ENCODE assay signal across 19 cellular contexts in the genomic region with DNA sequence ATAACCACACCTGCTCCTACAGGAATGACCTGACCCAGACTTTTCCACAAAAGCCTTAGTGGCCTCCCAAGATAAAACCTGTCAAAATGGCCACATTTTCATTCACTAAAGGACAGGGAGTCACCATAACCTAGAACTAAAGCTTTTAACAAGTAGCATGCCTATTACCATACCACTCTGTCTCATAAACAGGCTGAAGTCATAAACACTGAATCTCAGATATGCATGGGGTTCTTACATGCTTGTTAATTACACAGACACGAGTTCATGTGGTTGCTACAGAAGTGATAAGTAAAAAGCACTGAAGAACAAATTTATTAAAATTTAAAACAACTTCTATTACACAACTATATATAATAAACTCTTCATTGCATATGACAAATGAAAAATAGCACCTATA. TPM values are rescaled to one million over a fixed set of nuclear protein-coding genes. Genes with fewer than 3 reads are reported as not detected.
DNase-seq lines count a peak whose midpoint lies in the region; ATAC-seq and TF ChIP-seq lines count a peak whose summit lies in the region.
"Had no signal": no experiment of that assay in that cellular context is flagged by ENCODE, and none has a peak within 500 bp of the region (broad histone marks: within the 10 kb centered on the region; RNA-seq: fewer than 3 reads in every experiment).

No MANE protein-coding gene starts in this region.

- H3K4me1 ChIP-seq in right atrium auricular region: peaks cover 0 to 65% of the 10 kb centered on the region in 2 donors
- H3K4me1 ChIP-seq in right cardiac atrium (ENCODE audit: control insufficient read depth, insufficient read depth, low read length): peaks cover 24% of the 10 kb centered on the region

- H3K36me3 ChIP-seq in right atrium auricular region (no peaks in the 10 kb centered on the region), H7 (replicated peaks; ENCODE audit: control insufficient read depth, insufficient read depth, low read length) (no peaks in the 10 kb centered on the region)
- H3K36me3 ChIP-seq: thoracic aorta had no signal

- intact Hi-C loops in Right ventricle myocardium superior (cut with DNase I): no loop called here
- intact Hi-C loops in right cardiac atrium (cut with DNase I): no loop called here

- TF ChIP-seq CTCF in right atrium auricular region (IDR thresholded peaks at IDR 0.05): no peak
- TF ChIP-seq CTCF in progenitor cell of endocrine pancreas (IDR thresholded peaks at IDR 0.05; ENCODE audit: unreplicated experiment): no peak

- in situ Hi-C loops in KBM-7 (cut with MboI; ENCODE audit: low pct_unique_long_range_greater_than_20kb, low sequenced_read_pairs): no loop called here

- H3K9me3 Mint-ChIP-seq in progenitor cell of endocrine pancreas (ENCODE audit: low read depth): no peaks in the 10 kb centered on the region
- H3K9me3 Mint-ChIP-seq: CD8-positive, alpha-beta memory T cell; H9; IgD-negative memory B cell had no signal

- peak overlapping the region; percentile 56 for H3K27ac Mint-ChIP-seq in progenitor cell of endocrine pancreas
- H3K27ac Mint-ChIP-seq: CD8-positive, alpha-beta memory T cell; H9; IgD-negative memory B cell had no signal

- H3K4me3 ChIP-seq in right atrium auricular region (no peak overlapping the region), right cardiac atrium (ENCODE audit: low read length) (no peak overlapping the region), H7 (ENCODE audit: insufficient read depth, low read depth, low read length) (no peak overlapping the region)
- H3K4me3 ChIP-seq: thoracic aorta had no signal

- ATAC-seq in Right ventricle myocardium superior (ENCODE audit: poor library complexity): no peak
- no peak for ATAC-seq in right cardiac atrium
- ATAC-seq in activated CD4-positive, CD25-positive, alpha-beta regulatory T cell treated with anti-CD3 and anti-CD28 coated beads, Interleukin-2, amount 50 U/mL, for 24 hours: no peak

- 61% methylated on average over 1 of the region's 1 CpG for WGBS in right cardiac atrium

- no peak overlapping the region for H3K4me3 Mint-ChIP-seq in progenitor cell of endocrine pancreas (ENCODE audit: low read depth)
- H3K4me3 Mint-ChIP-seq: H9 had no signal

- H3K9me3 ChIP-seq in right atrium auricular region (no peaks in the 10 kb centered on the region), right cardiac atrium (ENCODE audit: control insufficient read depth, low read length) (no peaks in the 10 kb centered on the region)
- H3K9me3 ChIP-seq: thoracic aorta had no signal

- peaks cover 28% of the 10 kb centered on the region for H3K4me1 Mint-ChIP-seq in progenitor cell of endocrine pancreas (ENCODE audit: low read depth)

- H3K27me3 ChIP-seq in right atrium auricular region: no peaks in the 10 kb centered on the region
- no peaks in the 10 kb centered on the region for H3K27me3 ChIP-seq in right cardiac atrium (ENCODE audit: control insufficient read depth, insufficient read depth)
- no peaks in the 10 kb centered on the region for H3K27me3 ChIP-seq in H7 (ENCODE audit: control insufficient read depth, insufficient read depth, low read length)

- H3K27ac ChIP-seq in right atrium auricular region: peak overlapping the region; percentile 58 to 69
- H3K27ac ChIP-seq in right cardiac atrium (ENCODE audit: low read length): peak overlapping the region; percentile 27

- peaks cover 8% of the 10 kb centered on the region for H3K36me3 Mint-ChIP-seq in progenitor cell of endocrine pancreas (ENCODE audit: insufficient read depth)

- DNase-seq in right atrium auricular region (ENCODE audit: low spot score): no peak
- DNase-seq in Right ventricle myocardium superior: no peak
- no peak for DNase-seq in right cardiac atrium
- no peak for DNase-seq in progenitor cell of endocrine pancreas (ENCODE audit: low spot score, unreplicated experiment)
- no peak for DNase-seq in H7
- DNase-seq in KBM-7: no peak
- no peak for DNase-seq in activated naive CD4-positive, alpha-beta T cell treated with Interleukin-2 at 50 U/mL for 16 hours
- DNase-seq: activated CD4-positive, alpha-beta T cell treated with anti-CD3 and anti-CD28 coated beads, Interleukin-2, amount 50 U/mL, for 1 hour; activated CD8-positive, alpha-beta memory T cell treated with anti-CD3 and anti-CD28 coated beads, Interleukin-2, amount 50 U/mL, for 48 hours; activated naive CD4-positive, alpha-beta T cell; CD8-positive, alpha-beta memory T cell; H9; kidney; NCI-H187 treated with DMSO at 0.1 percent for 48 hours; NCI-H446 treated with DMSO at 0.1 percent for 48 hours; SW 1271 had no signal

- H3K27me3 Mint-ChIP-seq in progenitor cell of endocrine pancreas: no peaks in the 10 kb centered on the region
- H3K27me3 Mint-ChIP-seq: CD8-positive, alpha-beta memory T cell; IgD-negative memory B cell had no signal

RNA-seq across cellular contexts. Expression of gene HIPK2, which starts 56.0 kb away (rescaled TPM):
- total RNA-seq in right atrium auricular region (100 to 1,000 TPM in 1 of 2 donors, 10 to 100 TPM in 1; 87.0 to 131 TPM), Right ventricle myocardium superior (88.5 TPM), right cardiac atrium (100 to 1,000 TPM in 2 of 4 donors, 10 to 100 TPM in 2; 92.6 to 131 (median 113) TPM), progenitor cell of endocrine pancreas (136 and 146 TPM in 2 replicates)
- polyA plus RNA-seq in right cardiac atrium: 72.1 TPM
- total RNA-seq in H7 (2014; rRNA removed; shearing (Covaris generic)): 8.6 and 9.1 TPM in 2 replicates
